10 cellular contexts compared by ENCODE assay signal in the genomic region with DNA sequence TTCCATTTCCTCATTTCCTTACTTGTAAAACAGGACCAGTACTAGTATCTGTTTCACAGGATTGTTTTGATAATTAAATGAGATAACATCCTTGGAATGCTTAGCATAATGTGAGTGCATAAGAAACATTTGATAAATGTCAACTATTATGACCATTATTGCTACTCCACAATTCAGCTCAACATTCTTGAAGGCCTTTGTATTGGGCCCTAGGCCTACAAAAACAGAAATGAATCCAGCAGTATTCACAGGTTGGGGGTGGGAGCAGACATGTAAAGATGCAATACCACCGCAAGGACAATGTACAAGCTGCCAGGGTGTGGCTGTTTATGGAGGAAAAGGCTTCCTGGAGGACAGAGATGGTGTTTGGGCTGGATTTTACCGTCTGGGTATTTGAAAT. TPM values are rescaled to one million over a fixed set of nuclear protein-coding genes. Genes with fewer than 3 reads are reported as not detected.
DNase-seq lines count a peak whose midpoint lies in the region; ATAC-seq, FAIRE-seq and TF ChIP-seq lines count a peak whose summit lies in the region.
"Had no signal": no experiment of that assay in that cellular context is flagged by ENCODE, and none has a peak within 500 bp of the region (broad histone marks: within the 10 kb centered on the region; RNA-seq: fewer than 3 reads in every experiment).

No MANE protein-coding gene starts in this region.

- no peak for TF ChIP-seq POLR2A in A549 (IDR thresholded peaks at IDR 0.05; ENCODE audit: low read length)

- H3K9ac ChIP-seq in KMS-11 (peak overlapping the region; percentile 11; the same call in 1 of the 2 replicates), colonic mucosa (ENCODE audit: low read depth in 2 of 2, low read length in 2 of 2) (peak overlapping the region in 1 of 2 donors; percentile 69), mucosa of rectum (ENCODE audit: low read depth in 1 of 2, low read length in 2 of 2) (peak overlapping the region in 1 of 2 donors; percentile 50)

- H2AFZ ChIP-seq in KMS-11 (ENCODE audit: low read depth) = peak overlapping the region; percentile 38; the same call in 1 of the 2 replicates

- WGBS in A549 (ENCODE audit: missing lambda C conversion rate) = 50% methylated on average over 2 of the region's 2 CpGs

- no peaks in the 10 kb centered on the region for H3K36me3 ChIP-seq in KMS-11 (ENCODE audit: insufficient read depth)
- no peaks in the 10 kb centered on the region for H3K36me3 ChIP-seq in colonic mucosa
- H3K36me3 ChIP-seq in mucosa of rectum (ENCODE audit: control insufficient read depth in 2 of 2, insufficient read depth in 2 of 2, low read length in 2 of 2) = no peaks in the 10 kb centered on the region

- no peaks in the 10 kb centered on the region for H3K9me3 ChIP-seq in A549
- no peaks in the 10 kb centered on the region for H3K9me3 ChIP-seq in colonic mucosa
- H3K9me3 ChIP-seq in mucosa of rectum (ENCODE audit: control insufficient read depth in 2 of 2, low read length in 2 of 2) = no peaks in the 10 kb centered on the region

- CTCF ChIA-PET in A549 (lab: Yijun Ruan, JAX) = interaction anchor here (0.9 to 6.0 kb wide), 7 partner anchors 13 to 143 kb away, joined by 3 to 31 read pairs (median 4); a partner anchor contains a TSS

- no peak for TF ChIP-seq CTCF in A549 (IDR thresholded peaks at IDR 0.05)
- TF ChIP-seq CTCF in KMS-11 (conservative IDR thresholded peaks at IDR 0.05; ENCODE audit: low read depth, low read length) = no peak
- TF ChIP-seq CTCF in colonic mucosa (IDR thresholded peaks at IDR 0.05) = no peak
- TF ChIP-seq CTCF in GM10266 (IDR thresholded peaks at IDR 0.05; ENCODE audit: control insufficient read depth, insufficient read depth, low read depth, missing control alignments) = no peak

- no peak for DNase-seq in A549 (ENCODE audit: low read depth in 1 of 2, low spot score in 1 of 2)
- peak; percentile 78 for DNase-seq in colonic mucosa
- no peak for DNase-seq in activated T-cell treated with anti-CD3 and anti-CD28 coated beads, Interleukin-2, amount 50 U/mL, for 48 hours
- no peak for DNase-seq in GM10266 (ENCODE audit: extremely low spot score)
- no peak for DNase-seq in GF-D8 (lab: John Stamatoyannopoulos, UW)
- DNase-seq: activated CD4-positive, CD25-positive, alpha-beta regulatory T cell; AML-193 had no signal

- no peak for FAIRE-seq in A549 (lab: Jason Lieb, UNC)

- ATAC-seq in A549 = no peak
- no peak for ATAC-seq in GM18867 (IDR thresholded peaks at IDR 0.05; ENCODE audit: unreplicated experiment)

- POLR2A ChIA-PET in A549 (lab: Yijun Ruan, JAX) = no interaction called here

- no peak overlapping the region for H3K4me3 ChIP-seq in A549
- H3K4me3 ChIP-seq in KMS-11 (IDR thresholded peaks at IDR 0.05; ENCODE audit: insufficient read depth, low read depth, low read length) = no peak overlapping the region
- no peak overlapping the region for H3K4me3 ChIP-seq in colonic mucosa
- H3K4me3 ChIP-seq in mucosa of rectum (ENCODE audit: low read length in 2 of 2) = peak overlapping the region; percentile 18 to 34

- H3K27me3 ChIP-seq in KMS-11 (ENCODE audit: insufficient read depth, low read depth) (peaks cover 7% of the 10 kb centered on the region; the same call in 1 of the 2 replicates), colonic mucosa (no peaks in the 10 kb centered on the region), mucosa of rectum (ENCODE audit: control insufficient read depth in 2 of 2, insufficient read depth in 2 of 2, low read length in 2 of 2) (peaks cover 0 to 2% of the 10 kb centered on the region in 2 donors)

- TF ChIP-seq RAD21 in A549 (conservative IDR thresholded peaks at IDR 0.05 in 1 of 2, IDR thresholded peaks at IDR 0.05 in 1 of 2) = no peak

- H3K4me1 ChIP-seq in A549 (peaks cover 52% of the 10 kb centered on the region), KMS-11 (ENCODE audit: low read depth, poor library complexity, severe bottlenecking) (peaks cover 75% of the 10 kb centered on the region), colonic mucosa (peaks cover 21% of the 10 kb centered on the region), mucosa of rectum (ENCODE audit: control insufficient read depth in 2 of 2, insufficient read depth in 2 of 2, low read length in 2 of 2) (peaks cover 41 to 69% of the 10 kb centered on the region in 2 donors)

- intact Hi-C loops in colonic mucosa (cut with DNase I) = no loop called here

- H3K4me2 ChIP-seq in A549 (peak overlapping the region; percentile 56), KMS-11 (peak overlapping the region; percentile 65)

- TF ChIP-seq EP300 in A549 (IDR thresholded peaks at IDR 0.05) = no peak

- no peaks in the 10 kb centered on the region for H3K79me2 ChIP-seq in KMS-11 (ENCODE audit: insufficient read depth, low read depth)

- no peaks in the 10 kb centered on the region for H4K20me1 ChIP-seq in KMS-11 (ENCODE audit: insufficient read depth)

- peak overlapping the region; percentile 66 to 70 for H3K27ac ChIP-seq in A549
- peak overlapping the region; percentile 73; the same call in 1 of the 2 replicates for H3K27ac ChIP-seq in KMS-11
- peak overlapping the region; percentile 86 for H3K27ac ChIP-seq in colonic mucosa
- H3K27ac ChIP-seq in mucosa of rectum (ENCODE audit: low read depth in 2 of 2, low read length in 2 of 2) = peak overlapping the region; percentile 89 to 91

TF ChIP-seq in A549, 52 proteins besides CTCF, POLR2A, EP300 and RAD21:
- TF ChIP-seq, protein P1, sequence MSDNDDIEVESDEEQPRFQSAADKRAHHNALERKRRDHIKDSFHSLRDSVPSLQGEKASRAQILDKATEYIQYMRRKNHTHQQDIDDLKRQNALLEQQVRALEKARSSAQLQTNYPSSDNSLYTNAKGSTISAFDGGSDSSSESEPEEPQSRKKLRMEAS (IDR thresholded peaks at IDR 0.05) = no peak
- TF ChIP-seq NR3C1 (IDR thresholded peaks at IDR 0.05) (no peak), FOSB (CRISPR knock-in tag; IDR thresholded peaks at IDR 0.05) (no peak), HOXA7 (CRISPR knock-in tag; IDR thresholded peaks at IDR 0.05) (no peak), EHF (CRISPR knock-in tag; IDR thresholded peaks at IDR 0.05) (no peak), TP53 (CRISPR knock-in tag; IDR thresholded peaks at IDR 0.05) (no peak), BHLHE40 (IDR thresholded peaks at IDR 0.05; ENCODE audit: low read depth, low read length) (no peak), CHD4 (IDR thresholded peaks at IDR 0.05; ENCODE audit: borderline replicate concordance) (no peak), KDM5A (IDR thresholded peaks at IDR 0.05) (no peak), NFE2L2 (conservative IDR thresholded peaks at IDR 0.05; ENCODE audit: low read length) (no peak)
- TF ChIP-seq, protein P2, sequence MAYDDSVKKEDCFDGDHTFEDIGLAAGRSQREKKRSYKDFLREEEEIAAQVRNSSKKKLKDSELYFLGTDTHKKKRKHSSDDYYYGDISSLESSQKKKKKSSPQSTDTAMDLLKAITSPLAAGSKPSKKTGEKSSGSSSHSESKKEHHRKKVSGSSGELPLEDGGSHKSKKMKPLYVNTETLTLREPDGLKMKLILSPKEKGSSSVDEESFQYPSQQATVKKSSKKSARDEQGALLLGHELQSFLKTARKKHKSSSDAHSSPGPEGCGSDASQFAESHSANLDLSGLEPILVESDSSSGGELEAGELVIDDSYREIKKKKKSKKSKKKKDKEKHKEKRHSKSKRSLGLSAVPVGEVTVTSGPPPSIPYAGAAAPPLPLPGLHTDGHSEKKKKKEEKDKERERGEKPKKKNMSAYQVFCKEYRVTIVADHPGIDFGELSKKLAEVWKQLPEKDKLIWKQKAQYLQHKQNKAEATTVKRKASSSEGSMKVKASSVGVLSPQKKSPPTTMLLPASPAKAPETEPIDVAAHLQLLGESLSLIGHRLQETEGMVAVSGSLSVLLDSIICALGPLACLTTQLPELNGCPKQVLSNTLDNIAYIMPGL (CRISPR knock-in tag; IDR thresholded peaks at IDR 0.05; ENCODE audit: borderline replicate concordance) = no peak
- TF ChIP-seq, protein P3, sequence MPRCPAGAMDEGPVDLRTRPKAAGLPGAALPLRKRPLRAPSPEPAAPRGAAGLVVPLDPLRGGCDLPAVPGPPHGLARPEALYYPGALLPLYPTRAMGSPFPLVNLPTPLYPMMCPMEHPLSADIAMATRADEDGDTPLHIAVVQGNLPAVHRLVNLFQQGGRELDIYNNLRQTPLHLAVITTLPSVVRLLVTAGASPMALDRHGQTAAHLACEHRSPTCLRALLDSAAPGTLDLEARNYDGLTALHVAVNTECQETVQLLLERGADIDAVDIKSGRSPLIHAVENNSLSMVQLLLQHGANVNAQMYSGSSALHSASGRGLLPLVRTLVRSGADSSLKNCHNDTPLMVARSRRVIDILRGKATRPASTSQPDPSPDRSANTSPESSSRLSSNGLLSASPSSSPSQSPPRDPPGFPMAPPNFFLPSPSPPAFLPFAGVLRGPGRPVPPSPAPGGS (IDR thresholded peaks at IDR 0.05) = no peak

RNA-seq across cellular contexts. Expression of a gene that starts 57.2 kb away (rescaled TPM):
- polyA plus RNA-seq in A549 (2011; rRNA removed) (45.9 and 50.0 TPM in 2 replicates), A549 (2017; fragmentation: RNase III; extraction: RNeasy Plus Mini Kit Qiagen cat#74134 plus additional on column Dnase treatment) (81.6 to 94.4 TPM (median 84.2 TPM) in 3 replicates)
- polyA plus RNA-seq in A549 (2012; cell fraction: cytosol; rRNA removed) = 45.6 and 53.1 TPM in 2 replicates
- 55.6 and 60.8 TPM in 2 replicates for polyA plus RNA-seq in A549 (2012; cell fraction: nucleus; rRNA removed)
- polyA minus RNA-seq in A549 (2011; rRNA and poly(A)+ RNA removed) = 42.9 and 66.1 TPM in 2 replicates
- 10 to 100 TPM; 40.3 to 59.2 TPM for total RNA-seq in colonic mucosa

Comparison
In these comparisons a context has a peak if more than half of its experiments do, and no peak if none do; other contexts are left out.
1. H3K4me3 ChIP-seq: peak in mucosa of rectum (2 of 2); none in A549 (single experiment), KMS-11 (single experiment) and colonic mucosa (single experiment).
2. Peak in every context shown above with its lines, with median percentiles within 50 percentile points of each other: H3K27ac ChIP-seq.